ENCODE assay signal across 28 cellular contexts in the genomic region with DNA sequence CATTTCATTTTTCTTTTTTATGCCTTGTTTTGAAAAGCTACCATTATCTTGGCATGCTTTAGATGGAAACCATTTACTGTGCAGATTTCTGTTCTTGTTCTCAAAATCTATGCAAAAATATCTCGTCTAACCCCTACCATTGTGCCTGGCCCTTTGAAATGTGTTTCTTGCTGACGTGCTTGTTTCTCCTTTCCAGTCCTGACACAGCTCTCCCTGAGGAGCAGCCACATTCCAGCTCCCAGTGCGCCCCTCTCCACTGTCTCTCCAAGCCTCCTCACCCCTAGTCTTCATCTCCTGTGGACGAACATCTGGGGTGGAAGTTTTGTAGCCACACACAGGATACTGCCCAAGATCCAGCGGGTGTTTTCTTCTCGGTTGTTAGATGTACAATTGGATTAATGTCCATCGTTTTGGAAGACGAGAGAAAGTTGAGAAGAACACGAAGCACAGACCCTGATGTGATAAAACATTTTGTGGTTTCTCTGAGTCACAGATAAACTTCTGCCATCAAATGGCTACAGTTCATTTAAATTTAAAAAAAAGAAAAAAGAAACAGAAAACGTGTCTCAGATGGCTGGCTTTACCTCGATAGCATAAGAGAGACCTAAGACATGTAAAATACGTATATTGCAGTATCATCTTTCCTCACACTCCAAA. TPM values are rescaled to one million over a fixed set of nuclear protein-coding genes. Genes with fewer than 3 reads are reported as not detected.
DNase-seq lines count a peak whose midpoint lies in the region; ATAC-seq and TF ChIP-seq lines count a peak whose summit lies in the region.
"Had no signal": no experiment of that assay in that cellular context is flagged by ENCODE, and none has a peak within 500 bp of the region (broad histone marks: within the 10 kb centered on the region; RNA-seq: fewer than 3 reads in every experiment).

No MANE protein-coding gene starts in this region.

- H3K4me3 ChIP-seq in HEK293 (ENCODE audit: low read depth, low read length) (no peak overlapping the region), SK-N-MC (no peak overlapping the region), endodermal cell (ENCODE audit: low read length) (no peak overlapping the region), neuronal stem cell (ENCODE audit: low read length in 2 of 2) (no peak overlapping the region)
- H3K4me3 ChIP-seq: coronary artery, GM12878, left lung, PC-9, tibial nerve had no signal

- H3K27ac ChIP-seq in HEK293 (ENCODE audit: extremely low read depth, low read depth, low read length) = no peak overlapping the region
- H3K27ac ChIP-seq in SK-N-MC = peak overlapping the region; percentile 49; the same call in 1 of the 2 replicates
- H3K27ac ChIP-seq in endodermal cell (ENCODE audit: low read depth, low read length) = no peak overlapping the region
- H3K27ac ChIP-seq in neuronal stem cell (replicated peaks; ENCODE audit: low read length) = no peak overlapping the region
- H3K27ac ChIP-seq: coronary artery, left lung, PC-9, tibial nerve, VCaP had no signal

- TF ChIP-seq CTCF in HEK293 (tag by site-specific recombination; IDR thresholded peaks at IDR 0.05) (no peak), endodermal cell (conservative IDR thresholded peaks at IDR 0.05) (no peak)

- no peak overlapping the region for H4K91ac ChIP-seq in neuronal stem cell (ENCODE audit: low read depth, low read length, poor library complexity)

- H3K4me1 ChIP-seq in HEK293 (ENCODE audit: control insufficient read depth, insufficient read depth, low read length) (peaks cover 19% of the 10 kb centered on the region; the same call in 1 of the 2 replicates), endodermal cell (ENCODE audit: control insufficient read depth, insufficient read depth, low read length) (no peaks in the 10 kb centered on the region), neuronal stem cell (ENCODE audit: control insufficient read depth in 2 of 2, insufficient read depth in 1 of 2, low read depth in 1 of 2, low read length in 2 of 2) (peaks cover 0 to 2% of the 10 kb centered on the region in 2 donors)
- H3K4me1 ChIP-seq: BE2C, left lung, tibial nerve had no signal

- H2AK5ac ChIP-seq in neuronal stem cell (ENCODE audit: low read depth, low read length) = no peak overlapping the region

- no peak overlapping the region for H2BK120ac ChIP-seq in neuronal stem cell (ENCODE audit: low read depth, low read length)

- H4K8ac ChIP-seq in neuronal stem cell (ENCODE audit: low read depth, low read length) = no peak overlapping the region

- no peaks in the 10 kb centered on the region for H3K9me3 Mint-ChIP-seq in endodermal cell
- H3K9me3 Mint-ChIP-seq: activated naive CD4-positive, alpha-beta T cell treated with anti-CD3 and anti-CD28 coated beads, Interleukin-2, amount 50 U/mL, for 24 hours; memory B cell; stimulated activated effector memory CD8-positive, alpha-beta T cell treated with anti-CD3 and anti-CD28 coated beads, Interleukin-12 subunit alpha, Interleukin-12 subunit beta, amount 100 ng/mL, for 72 hours had no signal

- no peak overlapping the region for H3K4me3 Mint-ChIP-seq in endodermal cell
- H3K4me3 Mint-ChIP-seq: activated naive CD4-positive, alpha-beta T cell treated with anti-CD3 and anti-CD28 coated beads, Interleukin-2, amount 50 U/mL, for 24 hours; memory B cell; stimulated activated effector memory CD8-positive, alpha-beta T cell treated with anti-CD3 and anti-CD28 coated beads, Interleukin-12 subunit alpha, Interleukin-12 subunit beta, amount 100 ng/mL, for 72 hours; T-helper 17 cell had no signal

- H3K18ac ChIP-seq in neuronal stem cell (ENCODE audit: low read length) = peak overlapping the region; percentile 23

- no peak overlapping the region for H3K14ac ChIP-seq in neuronal stem cell (ENCODE audit: low read length)

- ATAC-seq in HG03442 (IDR thresholded peaks at IDR 0.05; ENCODE audit: unreplicated experiment) = no peak
- ATAC-seq: GM12878; left lung; Right ventricle myocardium inferior; stimulated activated effector memory CD8-positive, alpha-beta T cell treated with anti-CD3 and anti-CD28 coated beads, Interleukin-12 subunit alpha, Interleukin-12 subunit beta, amount 100 ng/mL, for 72 hours; T-helper 17 cell had no signal

- no peaks in the 10 kb centered on the region for H3K9me3 ChIP-seq in HEK293 (ENCODE audit: control insufficient read depth, insufficient read depth, low read depth, low read length)
- H3K9me3 ChIP-seq in SK-N-MC (ENCODE audit: low read depth, low read length) = no peaks in the 10 kb centered on the region
- no peaks in the 10 kb centered on the region for H3K9me3 ChIP-seq in endodermal cell (ENCODE audit: control insufficient read depth, low read length)
- no peaks in the 10 kb centered on the region for H3K9me3 ChIP-seq in neuronal stem cell (replicated peaks in 1 of 2; ENCODE audit: control insufficient read depth in 2 of 2, insufficient read depth in 1 of 2, low read depth in 1 of 2, low read length in 2 of 2)
- H3K9me3 ChIP-seq: BE2C, left lung, tibial nerve had no signal

- no peak overlapping the region for H3K27ac Mint-ChIP-seq in endodermal cell
- H3K27ac Mint-ChIP-seq: activated naive CD4-positive, alpha-beta T cell treated with anti-CD3 and anti-CD28 coated beads, Interleukin-2, amount 50 U/mL, for 24 hours; memory B cell; stimulated activated effector memory CD8-positive, alpha-beta T cell treated with anti-CD3 and anti-CD28 coated beads, Interleukin-12 subunit alpha, Interleukin-12 subunit beta, amount 100 ng/mL, for 72 hours; T-helper 17 cell had no signal

- no peaks in the 10 kb centered on the region for H3K27me3 ChIP-seq in endodermal cell (ENCODE audit: control insufficient read depth, insufficient read depth, low read length, poor library complexity, severe bottlenecking)
- H3K27me3 ChIP-seq in neuronal stem cell (ENCODE audit: control insufficient read depth in 3 of 3, insufficient read depth in 3 of 3, low read depth in 1 of 3, low read length in 3 of 3) = no peaks in the 10 kb centered on the region
- H3K27me3 ChIP-seq: BE2C, left lung, tibial nerve had no signal

- CTCF ChIA-PET in HEK293 (lab: Yijun Ruan, JAX) = interaction anchor here (1.1 to 1.5 kb wide), 2 partner anchors 12 to 379 kb away, joined by 3 read pairs; a partner anchor contains a TSS

- H3K4ac ChIP-seq in neuronal stem cell (ENCODE audit: low read length) = no peak overlapping the region

- H3K9ac ChIP-seq in SK-N-MC (ENCODE audit: insufficient read length) (no peak overlapping the region), endodermal cell (ENCODE audit: extremely low read depth, low read length, poor library complexity, severe bottlenecking) (no peak overlapping the region), neuronal stem cell (ENCODE audit: low read depth, low read length, poor library complexity) (no peak overlapping the region)

- no peak overlapping the region for H2BK5ac ChIP-seq in neuronal stem cell (ENCODE audit: low read length)

- H2BK15ac ChIP-seq in neuronal stem cell (ENCODE audit: low read length) = no peak overlapping the region

- no peak overlapping the region for H2AFZ ChIP-seq in neuronal stem cell (ENCODE audit: low read length)
- H2AFZ ChIP-seq: PC-9 had no signal

- no peak overlapping the region for H3K4me2 ChIP-seq in neuronal stem cell (ENCODE audit: insufficient read depth, low read length, poor library complexity, severe bottlenecking)
- H3K4me2 ChIP-seq: PC-9 had no signal

- H3K36me3 ChIP-seq in HEK293 (ENCODE audit: control insufficient read depth in 2 of 2, insufficient read depth in 1 of 2, low read length in 2 of 2) = no peaks in the 10 kb centered on the region
- H3K36me3 ChIP-seq in SK-N-MC (ENCODE audit: insufficient read depth, low read length) = no peaks in the 10 kb centered on the region
- H3K36me3 ChIP-seq in endodermal cell (ENCODE audit: control insufficient read depth, insufficient read depth, low read length) = no peaks in the 10 kb centered on the region
- H3K36me3 ChIP-seq in neuronal stem cell (replicated peaks in 1 of 2; ENCODE audit: control insufficient read depth in 2 of 2, insufficient read depth in 2 of 2, low read length in 2 of 2) = no peaks in the 10 kb centered on the region
- H3K36me3 ChIP-seq: BE2C, left lung, tibial nerve had no signal

- no peak overlapping the region for H2BK12ac ChIP-seq in neuronal stem cell (ENCODE audit: low read length)

- no peaks in the 10 kb centered on the region for H3K27me3 Mint-ChIP-seq in endodermal cell (ENCODE audit: insufficient read depth)
- H3K27me3 Mint-ChIP-seq: activated naive CD4-positive, alpha-beta T cell treated with anti-CD3 and anti-CD28 coated beads, Interleukin-2, amount 50 U/mL, for 24 hours; memory B cell; T-helper 17 cell had no signal

- H3K79me1 ChIP-seq in neuronal stem cell (ENCODE audit: low read depth, low read length) = no peaks in the 10 kb centered on the region

- no peak overlapping the region for H3K23ac ChIP-seq in neuronal stem cell (ENCODE audit: low read depth, low read length, poor library complexity)

- peaks cover 12% of the 10 kb centered on the region for H3K4me1 Mint-ChIP-seq in endodermal cell
- H3K4me1 Mint-ChIP-seq: activated naive CD4-positive, alpha-beta T cell treated with anti-CD3 and anti-CD28 coated beads, Interleukin-2, amount 50 U/mL, for 24 hours; memory B cell; stimulated activated effector memory CD8-positive, alpha-beta T cell treated with anti-CD3 and anti-CD28 coated beads, Interleukin-12 subunit alpha, Interleukin-12 subunit beta, amount 100 ng/mL, for 72 hours; T-helper 17 cell had no signal

- DNase-seq in SK-N-MC (ENCODE audit: low read depth, low spot score) (no peak), endodermal cell (peak; percentile 45), neuronal stem cell (ENCODE audit: low spot score) (no peak), KG1 (lab: John Stamatoyannopoulos, UW) (no peak), T-helper 9 cell (no peak)
- DNase-seq: activated CD4-positive, alpha-beta T cell treated with anti-CD3 and anti-CD28 coated beads for 48 hours; amygdala; BE2C; effector memory CD4-positive, alpha-beta T cell; HCEC 1CT; islet precursor cell; left lung; NCI-H1048; NCI-H1694; NCI-H510A; occipital lobe; PC-9; T-helper 17 cell had no signal

- WGBS in endodermal cell (ENCODE audit: insufficient coverage in 1 of 2, insufficient read length in 1 of 2), 2 experiments = 90 to 95% methylated on average over 6 to 11 of the region's 12 CpGs
- no CpG with 5 or more reads among the region's 12 CpGs for WGBS in neuronal stem cell (ENCODE audit: extremely low coverage in 2 of 2, insufficient read length in 2 of 2, insufficient replicate concordance in 1 of 2), 2 donors

- no peaks in the 10 kb centered on the region for H3K36me3 Mint-ChIP-seq in endodermal cell (ENCODE audit: low read depth)
- H3K36me3 Mint-ChIP-seq: stimulated activated effector memory CD8-positive, alpha-beta T cell treated with anti-CD3 and anti-CD28 coated beads, Interleukin-12 subunit alpha, Interleukin-12 subunit beta, amount 100 ng/mL, for 72 hours had no signal

- POLR2A ChIA-PET in HEK293 (lab: Yijun Ruan, JAX) = interaction anchor here (0.7 kb wide), 1 partner anchor 1644 kb away, joined by 4 read pairs; no protein-coding TSS in a partner anchor

TF ChIP-seq in HEK293, 187 proteins besides CTCF, POLR2A, EP300 and RAD21 (continues in another document):
- no peak for TF ChIP-seq IKZF3 (tag by site-specific recombination; IDR thresholded peaks at IDR 0.05)
- TF ChIP-seq PRDM1 (tag by site-specific recombination; IDR thresholded peaks at IDR 0.05) = peak; percentile 29; the same call in 1 of the 2 replicates

RNA-seq across cellular contexts. Expression of a gene that starts 21.9 kb away (rescaled TPM):
- total RNA-seq in endodermal cell = 10 to 100 TPM; 27.6 to 57.7 TPM
- 10.7 TPM for polyA plus RNA-seq in endodermal cell (2013, experiment 1 of 2)
- polyA plus RNA-seq in endodermal cell (2013, experiment 2 of 2) = 11.1 TPM
- polyA plus RNA-seq in neuronal stem cell (2013, experiment 1 of 2) = 10.7 TPM
- 12.5 TPM for polyA plus RNA-seq in neuronal stem cell (2013, experiment 2 of 2)
